ENCODE assay signal across 15 cellular contexts in genomic region chr22:38731703-38732161, GRCh38.
DNase-seq lines count a peak whose midpoint lies in the region; ATAC-seq and TF ChIP-seq lines count a peak whose summit lies in the region.
"Had no signal": no experiment of that assay in that cellular context is flagged by ENCODE, and none has a peak within 500 bp of the region (broad histone marks: within the 10 kb centered on the region; RNA-seq: fewer than 3 reads in every experiment).

No MANE protein-coding gene starts in this region.

- no peak overlapping the region for H3K4me3 Mint-ChIP-seq in T-helper 2 cell treated with Interferon-gamma antibody and Interleukin-4, amounts not matched to agents 5 μg/mL and 100 μg/mL, for 36 hours

- H3K27me3 ChIP-seq in layer of hippocampus (ENCODE audit: control insufficient read depth, insufficient read depth, low read length) = no peaks in the 10 kb centered on the region
- H3K27me3 ChIP-seq: adrenal gland had no signal

- peaks cover 13% of the 10 kb centered on the region for H3K4me1 Mint-ChIP-seq in T-helper 2 cell treated with Interferon-gamma antibody and Interleukin-4, amounts not matched to agents 5 μg/mL and 100 μg/mL, for 36 hours (ENCODE audit: low read depth)

- peaks cover 63% of the 10 kb centered on the region for H3K36me3 Mint-ChIP-seq in T-helper 2 cell treated with Interferon-gamma antibody and Interleukin-4, amounts not matched to agents 5 μg/mL and 100 μg/mL, for 36 hours (ENCODE audit: low read depth)

- ATAC-seq in stimulated activated naive CD8-positive, alpha-beta T cell treated with anti-CD3 and anti-CD28 coated beads, Interleukin-15, Interleukin-2, amounts not matched to agents 100 U/mL and 50 U/mL, for 24 hours = peak; percentile 10

- TF ChIP-seq CTCF in VCaP (conservative IDR thresholded peaks at IDR 0.05) = no peak

- TF ChIP-seq POLR2A in erythroblast (IDR thresholded peaks at IDR 0.05; ENCODE audit: low read length) = no peak

- H3K27ac Mint-ChIP-seq in T-helper 2 cell treated with Interferon-gamma antibody and Interleukin-4, amounts not matched to agents 5 μg/mL and 100 μg/mL, for 36 hours = peak overlapping the region; percentile 71

- H3K27me3 Mint-ChIP-seq in T-helper 2 cell treated with Interferon-gamma antibody and Interleukin-4, amounts not matched to agents 5 μg/mL and 100 μg/mL, for 36 hours (ENCODE audit: low read depth) = no peaks in the 10 kb centered on the region

- DNase-seq in T-helper 2 cell treated with Interferon-gamma antibody and Interleukin-4, amounts not matched to agents 5 μg/mL and 100 μg/mL, for 36 hours (ENCODE audit: low spot score) = no peak
- DNase-seq in T-helper 2 cell (no peak), erythroblast (lab: John Stamatoyannopoulos, UW) (no peak), NCI-H1092 (lab: John Stamatoyannopoulos, UW) (no peak), AG08396 (ENCODE audit: low spot score) (no peak)
- DNase-seq in stimulated activated naive CD8-positive, alpha-beta T cell treated with anti-CD3 and anti-CD28 coated beads, Interleukin-15, Interleukin-2, amounts not matched to agents 100 U/mL and 50 U/mL, for 24 hours = no peak
- DNase-seq: activated CD4-positive, alpha-beta T cell treated with anti-CD3 and anti-CD28 coated beads, Interleukin-2, amount 50 U/mL, for 48 hours; effector CD4-positive, alpha-beta T cell; foreskin melanocyte; GM23248; SW 1271; trophoblast cell had no signal

- peak overlapping the region; percentile 33; the same call in 1 of the 2 replicates for H3K27ac ChIP-seq in VCaP
- H3K27ac ChIP-seq in layer of hippocampus (ENCODE audit: low read depth, low read length) = peak overlapping the region; percentile 98
- H3K27ac ChIP-seq: GM23248 had no signal

- H3K9me3 Mint-ChIP-seq in T-helper 2 cell treated with Interferon-gamma antibody and Interleukin-4, amounts not matched to agents 5 μg/mL and 100 μg/mL, for 36 hours = no peaks in the 10 kb centered on the region
